Comparison of ENCODE assay signal across 20 cellular contexts in the genomic region with DNA sequence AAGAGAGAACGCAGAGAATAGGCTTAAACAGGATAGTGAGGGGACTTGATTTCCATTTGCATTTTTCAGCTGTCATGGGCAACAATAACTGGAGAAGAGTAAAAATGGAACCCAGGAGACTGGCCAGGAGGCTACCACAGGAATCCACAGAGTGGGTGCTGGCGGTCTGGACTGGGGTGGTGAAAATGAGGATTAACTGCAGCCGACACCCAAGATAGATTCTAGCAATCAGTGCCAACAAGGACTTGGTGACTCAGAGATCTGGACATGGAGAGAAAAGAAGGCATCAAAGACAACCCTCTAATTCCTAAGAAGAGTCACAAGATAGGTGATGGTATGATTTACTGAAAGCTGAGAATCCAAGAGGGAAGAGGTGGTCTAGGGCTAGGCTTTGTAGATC.
DNase-seq lines count a peak whose midpoint lies in the region; ATAC-seq, FAIRE-seq and TF ChIP-seq lines count a peak whose summit lies in the region.
"Had no signal": no experiment of that assay in that cellular context is flagged by ENCODE, and none has a peak within 500 bp of the region (broad histone marks: within the 10 kb centered on the region; RNA-seq: fewer than 3 reads in every experiment).

No MANE protein-coding gene starts in this region.

- peaks cover 0 to 8% of the 10 kb centered on the region in 2 donors for H3K4me1 ChIP-seq in gastrocnemius medialis
- H3K4me1 ChIP-seq: A549, Caco-2, HAP-1 had no signal

- H3K27ac ChIP-seq in gastrocnemius medialis: peak overlapping the region in 1 of 4 donors; percentile 43
- H3K27ac ChIP-seq: 22Rv1, A549, C4-2B had no signal

- no peak overlapping the region for H3K4me3 Mint-ChIP-seq in activated T-cell treated with anti-CD3 and anti-CD28 coated beads, Interleukin-2, amount 50 U/mL, for 72 hours
- no peak overlapping the region for H3K4me3 Mint-ChIP-seq in activated T-cell treated with anti-CD3 and anti-CD28 coated beads, Interleukin-2, amount 50 U/mL, for 24 hours
- H3K4me3 Mint-ChIP-seq: CD4-positive, alpha-beta T cell had no signal

- H3K36me3 ChIP-seq in gastrocnemius medialis: peaks cover 0 to 18% of the 10 kb centered on the region in 2 donors
- H3K36me3 ChIP-seq: HAP-1 had no signal

- no peaks in the 10 kb centered on the region for H3K9me3 ChIP-seq in gastrocnemius medialis
- H3K9me3 ChIP-seq: A549, HAP-1 had no signal

- TF ChIP-seq CTCF in gastrocnemius medialis (IDR thresholded peaks at IDR 0.05 in 4 of 5, conservative IDR thresholded peaks at IDR 0.05 in 1 of 5): no peak

- TF ChIP-seq POLR2A in gastrocnemius medialis (IDR thresholded peaks at IDR 0.05) (no peak), GM12892 (IDR thresholded peaks at IDR 0.05; ENCODE audit: low read depth, low read length) (no peak)

- no peak overlapping the region for H3K4me3 ChIP-seq in gastrocnemius medialis
- H3K4me3 ChIP-seq: A549, HAP-1 had no signal

- peak overlapping the region; percentile 51 for H3K27ac Mint-ChIP-seq in activated T-cell treated with anti-CD3 and anti-CD28 coated beads, Interleukin-2, amount 50 U/mL, for 72 hours
- H3K27ac Mint-ChIP-seq in activated T-cell treated with anti-CD3 and anti-CD28 coated beads, Interleukin-2, amount 50 U/mL, for 24 hours: no peak overlapping the region
- H3K27ac Mint-ChIP-seq: CD4-positive, alpha-beta T cell had no signal

- no peaks in the 10 kb centered on the region for H3K4me1 Mint-ChIP-seq in activated T-cell treated with anti-CD3 and anti-CD28 coated beads, Interleukin-2, amount 50 U/mL, for 72 hours (ENCODE audit: low read depth)
- H3K4me1 Mint-ChIP-seq in activated T-cell treated with anti-CD3 and anti-CD28 coated beads, Interleukin-2, amount 50 U/mL, for 24 hours (ENCODE audit: low read depth): no peaks in the 10 kb centered on the region

- no peaks in the 10 kb centered on the region for H3K27me3 Mint-ChIP-seq in activated T-cell treated with anti-CD3 and anti-CD28 coated beads, Interleukin-2, amount 50 U/mL, for 72 hours (ENCODE audit: low read depth)
- H3K27me3 Mint-ChIP-seq in activated T-cell treated with anti-CD3 and anti-CD28 coated beads, Interleukin-2, amount 50 U/mL, for 24 hours: no peaks in the 10 kb centered on the region
- H3K27me3 Mint-ChIP-seq: CD4-positive, alpha-beta T cell had no signal

- no peaks in the 10 kb centered on the region for H3K9me3 Mint-ChIP-seq in activated T-cell treated with anti-CD3 and anti-CD28 coated beads, Interleukin-2, amount 50 U/mL, for 72 hours
- no peaks in the 10 kb centered on the region for H3K9me3 Mint-ChIP-seq in activated T-cell treated with anti-CD3 and anti-CD28 coated beads, Interleukin-2, amount 50 U/mL, for 24 hours
- H3K9me3 Mint-ChIP-seq: CD4-positive, alpha-beta T cell had no signal

- intact Hi-C loops in gastrocnemius medialis (cut with DNase I; ENCODE audit: low total_unique reads): no loop called here

- DNase-seq in activated T-cell treated with anti-CD3 and anti-CD28 coated beads, Interleukin-2, amount 50 U/mL, for 72 hours: no peak
- no peak for DNase-seq in activated T-cell treated with anti-CD3 and anti-CD28 coated beads, Interleukin-2, amount 50 U/mL, for 24 hours
- DNase-seq in astrocyte of the hippocampus (ENCODE audit: low read depth, low spot score) (peak; percentile 39), myocyte (ENCODE audit: low read depth) (peak; percentile 7), gastrocnemius medialis (no peak), GM12892 (ENCODE audit: insufficient read length) (no peak)
- DNase-seq: AML-193; Caco-2; CD4-positive, alpha-beta T cell had no signal

- H3K36me3 Mint-ChIP-seq in activated T-cell treated with anti-CD3 and anti-CD28 coated beads, Interleukin-2, amount 50 U/mL, for 72 hours (ENCODE audit: insufficient read depth in 2 of 2): peaks cover 3 to 6% of the 10 kb centered on the region in 2 donors
- H3K36me3 Mint-ChIP-seq in activated T-cell treated with anti-CD3 and anti-CD28 coated beads, Interleukin-2, amount 50 U/mL, for 24 hours (ENCODE audit: low read depth): peaks cover 62% of the 10 kb centered on the region

- H3K27me3 ChIP-seq in gastrocnemius medialis: no peaks in the 10 kb centered on the region

- in situ Hi-C loops in gastrocnemius medialis (cut with MboI; ENCODE audit: low sequenced_read_pairs in 4 of 4): loop anchor here in 1 of 4 donors (25.0 kb wide), 1 partner anchor 108 kb away; the partner anchor contains the start of gene ATP8A1

- ATAC-seq in activated T-cell treated with anti-CD3 and anti-CD28 coated beads, Interleukin-2, amount 50 U/mL, for 72 hours (replicated peaks in 1 of 2): no peak
- ATAC-seq in gastrocnemius medialis (peak; percentile 61 to 87), GM21390 (IDR thresholded peaks at IDR 0.05; ENCODE audit: unreplicated experiment) (no peak), GM18867 (IDR thresholded peaks at IDR 0.05; ENCODE audit: unreplicated experiment) (no peak)
- ATAC-seq: A549, HepG2 had no signal

- FAIRE-seq in GM12892 (lab: Jason Lieb, UNC): no peak
- FAIRE-seq: A549, D721Med, G401.6, GM12891, GM18507, HepG2 had no signal

Comparison
In these comparisons a context has a peak if more than half of its experiments do, and no peak if none do; other contexts are left out.
1. ATAC-seq: peak in gastrocnemius medialis (2 of 2); none in activated T-cell treated with anti-CD3 and anti-CD28 coated beads, Interleukin-2, amount 50 U/mL, for 72 hours (0 of 2), GM21390 (single experiment) and GM18867 (single experiment).
2. DNase-seq: peak in astrocyte of the hippocampus (single experiment) and myocyte (single experiment); none in activated T-cell treated with anti-CD3 and anti-CD28 coated beads, Interleukin-2, amount 50 U/mL, for 72 hours (0 of 2), activated T-cell treated with anti-CD3 and anti-CD28 coated beads, Interleukin-2, amount 50 U/mL, for 24 hours (single experiment), gastrocnemius medialis (0 of 2) and GM12892 (single experiment).